Comparison of ENCODE assay signal across 19 cellular contexts in genomic region chr4:36337665-36338064, GRCh38. TPM values are rescaled to one million over a fixed set of nuclear protein-coding genes. Genes with fewer than 3 reads are reported as not detected.
"Had no signal": no experiment of that assay in that cellular context is flagged by ENCODE, and none has a peak within 500 bp of the region (broad histone marks: within the 10 kb centered on the region; RNA-seq: fewer than 3 reads in every experiment).

No MANE protein-coding gene starts in this region.

- ATAC-seq: esophagus mucosa; gastrocnemius medialis; left lobe of liver; stimulated activated memory B cell treated with anti-CD40 and anti-IgM and Interleukin-4, amounts not matched to agents 10 μg/mL and 1 μg/mL and 100 μg/mL, for 72 hours had no signal

- H3K27me3 Mint-ChIP-seq: activated CD4-positive, alpha-beta T cell treated with anti-CD3 and anti-CD28 coated beads, Interleukin-2, amount 10 ng/mL, durations not matched to agents 24 days and 14 days; activated naive CD8-positive, alpha-beta T cell treated with anti-CD3 and anti-CD28 coated beads for 36 hours; dendritic cell treated with granulocyte-macrophage colony-stimulating factor and Interleukin-4, amounts not matched to agents 40 ng/mL and 50 ng/mL, for 4 days; stimulated activated memory B cell treated with anti-CD40 and anti-IgM and Interleukin-4, amounts not matched to agents 10 μg/mL and 1 μg/mL and 100 μg/mL, for 72 hours had no signal

- H3K27ac Mint-ChIP-seq: activated CD4-positive, alpha-beta T cell treated with anti-CD3 and anti-CD28 coated beads, Interleukin-2, amount 10 ng/mL, durations not matched to agents 24 days and 14 days; activated naive CD8-positive, alpha-beta T cell treated with anti-CD3 and anti-CD28 coated beads for 36 hours; dendritic cell treated with granulocyte-macrophage colony-stimulating factor and Interleukin-4, amounts not matched to agents 40 ng/mL and 50 ng/mL, for 4 days had no signal

- H3K4me3 Mint-ChIP-seq: activated CD4-positive, alpha-beta T cell treated with anti-CD3 and anti-CD28 coated beads, Interleukin-2, amount 10 ng/mL, durations not matched to agents 24 days and 14 days; activated naive CD8-positive, alpha-beta T cell treated with anti-CD3 and anti-CD28 coated beads for 36 hours; dendritic cell treated with granulocyte-macrophage colony-stimulating factor and Interleukin-4, amounts not matched to agents 40 ng/mL and 50 ng/mL, for 4 days; stimulated activated memory B cell treated with anti-CD40 and anti-IgM and Interleukin-4, amounts not matched to agents 10 μg/mL and 1 μg/mL and 100 μg/mL, for 72 hours had no signal

- H3K9me3 Mint-ChIP-seq: activated CD4-positive, alpha-beta T cell treated with anti-CD3 and anti-CD28 coated beads, Interleukin-2, amount 10 ng/mL, durations not matched to agents 24 days and 14 days; activated naive CD8-positive, alpha-beta T cell treated with anti-CD3 and anti-CD28 coated beads for 36 hours; dendritic cell treated with granulocyte-macrophage colony-stimulating factor and Interleukin-4, amounts not matched to agents 40 ng/mL and 50 ng/mL, for 4 days; stimulated activated memory B cell treated with anti-CD40 and anti-IgM and Interleukin-4, amounts not matched to agents 10 μg/mL and 1 μg/mL and 100 μg/mL, for 72 hours had no signal

- DNase-seq: activated CD8-positive, alpha-beta memory T cell treated with anti-CD3 and anti-CD28 coated beads, Interleukin-2, amount 50 U/mL, for 48 hours; activated naive CD8-positive, alpha-beta T cell treated with anti-CD3 and anti-CD28 coated beads for 36 hours; amniotic stem cell; effector CD8-positive, alpha-beta T cell; gastrocnemius medialis; head of caudate nucleus; kidney; occipital lobe; posterior cingulate gyrus; sigmoid colon; stimulated activated CD4-positive, alpha-beta T cell treated with anti-CD3 and anti-CD28 coated beads, Interleukin-4, amount 100 ng/mL, for 24 hours; upper lobe of left lung had no signal

- H3K36me3 Mint-ChIP-seq: activated naive CD8-positive, alpha-beta T cell treated with anti-CD3 and anti-CD28 coated beads for 36 hours; stimulated activated memory B cell treated with anti-CD40 and anti-IgM and Interleukin-4, amounts not matched to agents 10 μg/mL and 1 μg/mL and 100 μg/mL, for 72 hours had no signal

RNA-seq across cellular contexts. Expression of gene DTHD1, which starts 56.2 kb away (rescaled TPM):
- total RNA-seq: renal cortical epithelial cell had no signal
- polyA plus RNA-seq: neural cell had no signal
